In the genomic region with DNA sequence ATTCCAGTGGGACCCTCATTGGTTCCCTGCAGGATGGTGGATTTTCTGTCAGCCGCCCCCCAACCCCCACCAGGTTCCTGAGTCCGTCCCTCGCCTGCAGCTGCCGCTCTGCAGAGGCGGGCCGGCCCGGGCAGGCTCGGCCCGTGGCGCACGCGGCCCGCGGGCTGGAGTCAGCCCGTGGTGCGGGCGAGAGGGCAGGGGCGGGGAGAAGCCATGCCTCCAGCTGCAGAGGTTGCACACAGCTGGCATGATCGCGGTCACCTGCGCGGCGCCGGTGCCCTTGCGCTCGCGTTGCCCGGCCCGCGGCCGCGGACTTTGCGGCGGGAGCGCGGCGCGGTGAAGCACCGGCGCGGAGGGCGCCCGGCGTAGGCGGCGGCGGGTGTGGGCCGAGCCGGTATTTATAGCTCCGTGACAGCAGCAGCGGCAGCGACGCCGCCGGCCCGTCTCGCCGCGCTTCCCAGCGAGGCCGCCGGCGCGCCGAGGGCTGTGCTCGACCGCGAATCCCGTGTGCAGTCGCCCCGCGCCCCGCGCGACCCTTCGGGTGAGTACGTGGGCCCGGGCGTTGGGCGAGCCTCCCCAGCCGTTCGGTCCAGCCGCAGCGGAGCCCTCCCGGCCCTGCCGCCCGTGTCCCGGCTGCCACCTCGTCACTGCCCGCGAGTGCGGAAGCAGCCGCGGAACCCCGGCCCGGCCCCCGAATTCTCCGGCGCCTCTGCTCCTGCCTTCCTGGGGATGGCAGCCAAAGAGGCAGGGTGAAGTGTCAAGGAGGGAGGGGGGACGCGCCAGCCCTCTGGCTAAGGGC, we compare ENCODE assay signal across 8 cellular contexts. TPM values are rescaled to one million over a fixed set of nuclear protein-coding genes. Genes with fewer than 3 reads are reported as not detected.
DNase-seq lines count a peak whose midpoint lies in the region; ATAC-seq, FAIRE-seq and TF ChIP-seq lines count a peak whose summit lies in the region.

A gene (plus strand): TSS at position 426 of the 799 bp plus-strand sequence.

- TF ChIP-seq EP300 in upper lobe of left lung (IDR thresholded peaks at IDR 0.05): no peak

- ATAC-seq in GM19452 (IDR thresholded peaks at IDR 0.05; ENCODE audit: unreplicated experiment) (peak; percentile 76), HG03558 (IDR thresholded peaks at IDR 0.05; ENCODE audit: extremely low read depth, unreplicated experiment) (peak; percentile 56), pancreas (peak; percentile 86 to 89 (median 88)), upper lobe of left lung (ENCODE audit: low FRiP score in 2 of 2) (peak; percentile 85 to 95)

- H3K4me1 Mint-ChIP-seq in activated naive CD4-positive, alpha-beta T cell treated with anti-CD3 and anti-CD28 coated beads, Interleukin-2, amount 50 U/mL, for 24 hours: peaks cover 62% of the 10 kb centered on the region

- 0% methylated on average over 90 to 101 of the region's 101 CpGs for WGBS in pancreas, 2 donors
- WGBS in upper lobe of left lung, 2 donors: 0% methylated on average over 11 to 33 of the region's 101 CpGs

- H3K4me3 Mint-ChIP-seq in activated naive CD4-positive, alpha-beta T cell treated with anti-CD3 and anti-CD28 coated beads, Interleukin-2, amount 50 U/mL, for 24 hours: peak within 1 kb of the TSS; percentile 84

- peak within 1 kb of the TSS; percentile 74 for H3K27ac Mint-ChIP-seq in activated naive CD4-positive, alpha-beta T cell treated with anti-CD3 and anti-CD28 coated beads, Interleukin-2, amount 50 U/mL, for 24 hours

- no peaks in the 10 kb centered on the region for H3K36me3 Mint-ChIP-seq in activated naive CD4-positive, alpha-beta T cell treated with anti-CD3 and anti-CD28 coated beads, Interleukin-2, amount 50 U/mL, for 24 hours

- H3K9me3 ChIP-seq in SJCRH30 (replicated peaks) (no peaks in the 10 kb centered on the region), pancreas (no peaks in the 10 kb centered on the region), upper lobe of left lung (no peaks in the 10 kb centered on the region)

- H3K4me1 ChIP-seq in SJCRH30: no peaks in the 10 kb centered on the region
- peaks cover 0 to 12% (median 0%) of the 10 kb centered on the region in 3 donors for H3K4me1 ChIP-seq in pancreas
- peaks cover 0 to 16% (median 3%) of the 10 kb centered on the region in 4 donors for H3K4me1 ChIP-seq in upper lobe of left lung

- in situ Hi-C loops in Caki2 (cut with HindIII; ENCODE audit: low pct_unique_long_range_greater_than_20kb, low sequenced_read_pairs): no loop called here

- H3K27me3 Mint-ChIP-seq in activated naive CD4-positive, alpha-beta T cell treated with anti-CD3 and anti-CD28 coated beads, Interleukin-2, amount 50 U/mL, for 24 hours: no peaks in the 10 kb centered on the region

- no peak for FAIRE-seq in pancreas (lab: Jason Lieb, UNC)

- peak within 1 kb of the TSS; percentile 50 for H3K27ac ChIP-seq in SJCRH30
- peak within 1 kb of the TSS; percentile 87 to 96 (median 92) for H3K27ac ChIP-seq in pancreas
- peak within 1 kb of the TSS; percentile 79 to 93 (median 92) for H3K27ac ChIP-seq in upper lobe of left lung

- H3K4me3 ChIP-seq in SJCRH30 (peak within 1 kb of the TSS; percentile 75), pancreas (peak within 1 kb of the TSS; percentile 54 to 81 (median 66)), upper lobe of left lung (peak within 1 kb of the TSS; percentile 41 to 79 (median 64))

- H3K36me3 ChIP-seq in SJCRH30: no peaks in the 10 kb centered on the region
- no peaks in the 10 kb centered on the region for H3K36me3 ChIP-seq in pancreas
- H3K36me3 ChIP-seq in upper lobe of left lung: no peaks in the 10 kb centered on the region

- H3K9me3 Mint-ChIP-seq in activated naive CD4-positive, alpha-beta T cell treated with anti-CD3 and anti-CD28 coated beads, Interleukin-2, amount 50 U/mL, for 24 hours: no peaks in the 10 kb centered on the region

- intact Hi-C loops in head of caudate nucleus (cut with DNase I): no loop called here
- intact Hi-C loops in pancreas (cut with DNase I): no loop called here

- TF ChIP-seq CTCF in pancreas (IDR thresholded peaks at IDR 0.05) (no peak), upper lobe of left lung (IDR thresholded peaks at IDR 0.05) (peak in 2 of 6 experiments; percentile 29 to 33)

- TF ChIP-seq POLR2A in upper lobe of left lung (IDR thresholded peaks at IDR 0.05): peak in 3 of 4 donors; percentile 31 to 78 (median 70)

- peak; percentile 75 for DNase-seq in Caki2 (ENCODE audit: low read depth)
- peak; percentile 82 to 83 for DNase-seq in SJCRH30
- DNase-seq in head of caudate nucleus: peak; percentile 28 to 83 (median 67)
- peak; percentile 74 to 90 (median 79) for DNase-seq in pancreas
- DNase-seq in upper lobe of left lung: peak; percentile 61 to 95

- H3K27me3 ChIP-seq in SJCRH30 (no peaks in the 10 kb centered on the region), pancreas (no peaks in the 10 kb centered on the region), upper lobe of left lung (no peaks in the 10 kb centered on the region)

RNA-seq across cellular contexts. Expression of the gene that starts here (rescaled TPM):
- total RNA-seq in Caki2 (2014; rRNA removed; shearing (Covaris generic); ENCODE audit: low replicate concordance): 12.0 and 16.7 TPM in 2 replicates
- 12.6 and 15.9 TPM in 2 replicates for total RNA-seq in SJCRH30 (2014; rRNA removed; shearing (Covaris generic))
- 1 to 10 TPM; 3.1 to 6.1 (median 4.0) TPM for total RNA-seq in pancreas
- polyA plus RNA-seq in pancreas: 1 to 10 TPM; 1.8 to 4.4 TPM
- 1 to 10 TPM; 2.6 to 8.4 (median 4.2) TPM for total RNA-seq in upper lobe of left lung

Comparison
In these comparisons a context has a peak if more than half of its experiments do, and no peak if none do; other contexts are left out.
1. Peak in every context shown above with its lines: DNase-seq, ATAC-seq, H3K4me3 ChIP-seq and H3K27ac ChIP-seq.